ENCODE assay signal across 1 cellular context in genomic region chr16:3444032-3444388, GRCh38.
TF ChIP-seq lines count a peak whose summit lies in the region.

No MANE protein-coding gene starts in this region.

TF ChIP-seq in K562, 482 proteins besides CTCF, POLR2A, EP300 and RAD21:
- TF ChIP-seq TEAD2 (tag; IDR thresholded peaks at IDR 0.05) = no peak
- TF ChIP-seq KDM1A (IDR thresholded peaks at IDR 0.05) = no peak
- TF ChIP-seq CUX1 (CRISPR knock-in tag; IDR thresholded peaks at IDR 0.05) = no peak
- TF ChIP-seq JUN (IDR thresholded peaks at IDR 0.05; ENCODE audit: borderline replicate concordance, low read depth, low read length) = no peak
- TF ChIP-seq JUN (CRISPR knock-in tag; IDR thresholded peaks at IDR 0.05; ENCODE audit: borderline replicate concordance) = 0 out of 2 replicates have a peak, but pooled peaks have one; percentile 50
- peak; percentile 8; the same call in 1 of the 2 replicates for TF ChIP-seq ZFX (CRISPR knock-in tag; IDR thresholded peaks at IDR 0.05)
- no peak for TF ChIP-seq SMAD4 (CRISPR knock-in tag; conservative IDR thresholded peaks at IDR 0.05)
- TF ChIP-seq ZNF449 (CRISPR knock-in tag; IDR thresholded peaks at IDR 0.05) = no peak
- TF ChIP-seq TRIM25 (IDR thresholded peaks at IDR 0.05; ENCODE audit: borderline replicate concordance) = no peak
- TF ChIP-seq USF1 (CRISPR knock-in tag; IDR thresholded peaks at IDR 0.05) = 0 out of 2 replicates have a peak, but pooled peaks have one; percentile 3
